Comparison of ENCODE assay signal across 1 cellular context in genomic region chr16:3045758-3046505, GRCh38.
TF ChIP-seq lines count a peak whose summit lies in the region.

No MANE protein-coding gene starts in this region.

TF ChIP-seq in IMR-90, 13 proteins besides CTCF, POLR2A, EP300 and RAD21 (continued from another document):
- TF ChIP-seq USF2 (IDR thresholded peaks at IDR 0.05; ENCODE audit: low read depth, low read length) (no peak), MXI1 (IDR thresholded peaks at IDR 0.05; ENCODE audit: borderline replicate concordance, low read depth, low read length) (no peak), SMC3 (IDR thresholded peaks at IDR 0.05; ENCODE audit: low read depth, low read length) (no peak), RFX5 (IDR thresholded peaks at IDR 0.05; ENCODE audit: low read depth, low read length) (no peak), MAFK (IDR thresholded peaks at IDR 0.05; ENCODE audit: low read depth, low read length) (no peak), BHLHE40 (IDR thresholded peaks at IDR 0.05; ENCODE audit: low read depth, low read length) (no peak)
TF ChIP-seq in IMR-90: peak in this region for 0.
